In the genomic region with DNA sequence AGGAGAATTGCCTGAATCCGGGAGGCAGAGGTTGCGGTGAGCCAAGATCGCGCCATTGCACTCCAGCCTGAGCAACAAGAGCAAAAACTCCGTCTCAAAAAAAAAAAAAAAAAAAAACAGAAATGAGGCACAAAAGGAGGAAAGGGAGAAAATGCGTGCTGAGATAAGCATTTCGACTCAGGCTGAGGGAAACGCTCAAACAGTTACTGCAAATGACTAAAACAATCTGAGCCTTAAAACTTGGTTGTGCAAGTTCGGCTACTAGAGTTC, we compare ENCODE assay signal across 8 cellular contexts. TPM values are rescaled to one million over a fixed set of nuclear protein-coding genes. Genes with fewer than 3 reads are reported as not detected.
DNase-seq lines count a peak whose midpoint lies in the region; ATAC-seq, FAIRE-seq and TF ChIP-seq lines count a peak whose summit lies in the region.
"Not testable (repeated sequence)": the region's sequence is repeated elsewhere in the genome, so short reads cannot be mapped to it uniquely, and the experiment has no call there.

No MANE protein-coding gene starts in this region.

- intact Hi-C loops in gastrocnemius medialis (cut with DNase I; ENCODE audit: low total_unique reads): loop anchor here (1.0 to 5.0 kb wide), 3 partner anchors 95 to 465 kb away; a partner anchor contains a TSS

- not testable (repeated sequence) for H3K27me3 ChIP-seq in gastrocnemius medialis

- H3K4me1 ChIP-seq in A549 (peaks cover 21% of the 10 kb centered on the region; the same call in 2 of the 3 replicates), gastrocnemius medialis (peaks cover 33 to 48% of the 10 kb centered on the region in 2 donors)

- H3K4me3 ChIP-seq in A549 (peak overlapping the region; percentile 62), astrocyte of the spinal cord (ENCODE audit: low read depth, low read length) (peak overlapping the region; percentile 70), fibroblast of pulmonary artery (replicated peaks; ENCODE audit: low read depth, low read length) (peak overlapping the region; percentile 57), gastrocnemius medialis (peak overlapping the region; percentile 67 to 98 (median 83))
- H3K4me3 ChIP-seq in Jurkat, Clone E6-1 (ENCODE audit: low read length): peak overlapping the region; percentile 89

- CTCF ChIA-PET in A549 (lab: Yijun Ruan, JAX): not testable (repeated sequence)

- H3K4me1 Mint-ChIP-seq in T-helper 2 cell treated with Interferon-gamma antibody and Interleukin-4, amounts not matched to agents 5 μg/mL and 100 μg/mL, for 36 hours (ENCODE audit: low read depth): peaks cover 28% of the 10 kb centered on the region
- peaks cover 16% of the 10 kb centered on the region for H3K4me1 Mint-ChIP-seq in memory B cell

- H3K36me3 ChIP-seq in gastrocnemius medialis: not testable (repeated sequence)

- H3K27ac Mint-ChIP-seq in T-helper 2 cell treated with Interferon-gamma antibody and Interleukin-4, amounts not matched to agents 5 μg/mL and 100 μg/mL, for 36 hours: peak overlapping the region; percentile 95
- peak overlapping the region; percentile 85 for H3K27ac Mint-ChIP-seq in memory B cell

- H3K4me2 ChIP-seq in A549: peak overlapping the region; percentile 76

- not testable (repeated sequence) for H3K27me3 Mint-ChIP-seq in T-helper 2 cell treated with Interferon-gamma antibody and Interleukin-4, amounts not matched to agents 5 μg/mL and 100 μg/mL, for 36 hours (ENCODE audit: low read depth); memory B cell

- peak overlapping the region; percentile 92 for H3K4me3 Mint-ChIP-seq in T-helper 2 cell treated with Interferon-gamma antibody and Interleukin-4, amounts not matched to agents 5 μg/mL and 100 μg/mL, for 36 hours
- H3K4me3 Mint-ChIP-seq in memory B cell: peak overlapping the region; percentile 90

- WGBS in A549 (ENCODE audit: missing lambda C conversion rate): 2% methylated on average over 9 of the region's 9 CpGs

- TF ChIP-seq RAD21 in A549 (conservative IDR thresholded peaks at IDR 0.05 in 1 of 2, IDR thresholded peaks at IDR 0.05 in 1 of 2): not testable (repeated sequence)

- not testable (repeated sequence) for FAIRE-seq in A549 (lab: Jason Lieb, UNC)

- not testable (repeated sequence) for TF ChIP-seq EP300 in A549 (IDR thresholded peaks at IDR 0.05)

- not testable (repeated sequence) for H3K9me3 Mint-ChIP-seq in T-helper 2 cell treated with Interferon-gamma antibody and Interleukin-4, amounts not matched to agents 5 μg/mL and 100 μg/mL, for 36 hours; memory B cell

- H3K9me3 ChIP-seq in A549, gastrocnemius medialis: not testable (repeated sequence)

- not testable (repeated sequence) for TF ChIP-seq POLR2A in A549 (IDR thresholded peaks at IDR 0.05; ENCODE audit: low read length); gastrocnemius medialis (IDR thresholded peaks at IDR 0.05)

- ATAC-seq in A549 (peak in 1 of 2 experiments; percentile 37; a peak in 2 of 6 replicates), GM19043 (IDR thresholded peaks at IDR 0.05; ENCODE audit: low read depth, unreplicated experiment) (peak; percentile 1), gastrocnemius medialis (peak in 1 of 2 donors; percentile 23)
- ATAC-seq in memory B cell (ENCODE audit: low read depth): not testable (repeated sequence)

- H3K27ac ChIP-seq in A549: peak overlapping the region; percentile 93 to 99
- H3K27ac ChIP-seq in gastrocnemius medialis: peak overlapping the region; percentile 87 to 100 (median 94)

- H3K36me3 Mint-ChIP-seq in T-helper 2 cell treated with Interferon-gamma antibody and Interleukin-4, amounts not matched to agents 5 μg/mL and 100 μg/mL, for 36 hours (ENCODE audit: low read depth): peaks cover 18% of the 10 kb centered on the region
- not testable (repeated sequence) for H3K36me3 Mint-ChIP-seq in memory B cell

- not testable (repeated sequence) for TF ChIP-seq CTCF in A549 (IDR thresholded peaks at IDR 0.05); astrocyte of the spinal cord (IDR thresholded peaks at IDR 0.05; ENCODE audit: low read depth, low read length); fibroblast of pulmonary artery (IDR thresholded peaks at IDR 0.05; ENCODE audit: low read length, missing control alignments); gastrocnemius medialis (IDR thresholded peaks at IDR 0.05 in 4 of 5, conservative IDR thresholded peaks at IDR 0.05 in 1 of 5)

- POLR2A ChIA-PET in A549 (lab: Yijun Ruan, JAX): interaction anchor here (0.7 to 1.7 kb wide), 5 partner anchors 14 to 525 kb away, joined by 3 to 15 read pairs (median 7); a partner anchor contains a TSS

- not testable (repeated sequence) for DNase-seq in A549 (ENCODE audit: low read depth in 1 of 2, low spot score in 1 of 2); Jurkat, Clone E6-1 (ENCODE audit: low read depth, low spot score); T-helper 2 cell treated with Interferon-gamma antibody and Interleukin-4, amounts not matched to agents 5 μg/mL and 100 μg/mL, for 36 hours (ENCODE audit: low spot score); astrocyte of the spinal cord (ENCODE audit: low read depth, low spot score); fibroblast of pulmonary artery (ENCODE audit: low read depth); memory B cell (ENCODE audit: low spot score in 2 of 2); gastrocnemius medialis

- in situ Hi-C loops in astrocyte of the spinal cord (cut with HindIII; ENCODE audit: low sequenced_read_pairs): not testable (repeated sequence)
- in situ Hi-C loops in gastrocnemius medialis (cut with MboI; ENCODE audit: low sequenced_read_pairs in 4 of 4): loop anchor here (10.0 kb wide), 2 partner anchors 63 to 97 kb away; a partner anchor contains a TSS

RNA-seq across cellular contexts. Expression of a gene that starts 0.8 kb away (rescaled TPM):
- polyA plus RNA-seq in A549 (2011; rRNA removed) (15.8 and 18.1 TPM in 2 replicates), A549 (2017; fragmentation: RNase III; extraction: RNeasy Plus Mini Kit Qiagen cat#74134 plus additional on column Dnase treatment) (5.4 to 6.7 TPM (median 5.9 TPM) in 3 replicates)
- 2.6 and 3.3 TPM in 2 replicates for polyA plus RNA-seq in A549 (2012; cell fraction: cytosol; rRNA removed)
- 2.1 and 4.8 TPM in 2 replicates for polyA plus RNA-seq in A549 (2012; cell fraction: nucleus; rRNA removed)
- polyA minus RNA-seq in A549 (2011; rRNA and poly(A)+ RNA removed): 16.4 and 18.1 TPM in 2 replicates
- 22.5 TPM for polyA plus RNA-seq in Jurkat, Clone E6-1 (2012; ENCODE audit: insufficient read depth, insufficient read length)
- total RNA-seq in gastrocnemius medialis: 10 to 100 TPM in 3 of 4 donors, 1 to 10 TPM in 1; 6.4 to 18.9 (median 14.9) TPM
